8 cellular contexts compared by ENCODE assay signal in genomic region chr5:148733601-148734438, GRCh38.
DNase-seq lines count a peak whose midpoint lies in the region; ATAC-seq, FAIRE-seq and TF ChIP-seq lines count a peak whose summit lies in the region.

No MANE protein-coding gene starts in this region.

- 9% methylated on average over 11 of the region's 11 CpGs for WGBS in K562 (ENCODE audit: insufficient coverage, low coverage, missing lambda C conversion rate)

- no peak for TF ChIP-seq POLR2A in K562 (conservative IDR thresholded peaks at IDR 0.05)

- H3K4me1 ChIP-seq in K562 (replicated peaks in 1 of 2; ENCODE audit: control insufficient read depth in 2 of 2, insufficient read depth in 2 of 2, low read length in 2 of 2) = peaks cover 0 to 21% of the 10 kb centered on the region in 2 experiments; a peak in 3 of 5 replicates

- no peaks in the 10 kb centered on the region for H3K9me1 ChIP-seq in K562 (ENCODE audit: control insufficient read depth, insufficient read depth, low read length)

- H3K4me2 ChIP-seq in K562 (ENCODE audit: insufficient read depth, low read length) = peak overlapping the region; percentile 51; the same call in 1 of the 2 replicates

- no peaks in the 10 kb centered on the region for H4K20me1 ChIP-seq in K562 (replicated peaks; ENCODE audit: control insufficient read depth, insufficient read depth, low read length)

- no peak for TF ChIP-seq EP300 in K562 (IDR thresholded peaks at IDR 0.05; ENCODE audit: low read length)

- H3K36me3 ChIP-seq in K562 (ENCODE audit: control insufficient read depth, insufficient read depth, low read length) = no peaks in the 10 kb centered on the region

- H2AFZ ChIP-seq in K562 (ENCODE audit: low read depth, low read length) = peak overlapping the region; percentile 93

- FAIRE-seq in K562 (lab: Jason Lieb, UNC) = peak; percentile 81

- no peaks in the 10 kb centered on the region for H3K9me3 ChIP-seq in K562 (replicated peaks; ENCODE audit: control insufficient read depth, insufficient read depth, low read depth, low read length)

- peak; percentile 67 for TF ChIP-seq CTCF in GM13977 (IDR thresholded peaks at IDR 0.05; ENCODE audit: extremely low read depth, insufficient read depth, missing control alignments)
- peak; percentile 73 to 83 (median 73) for TF ChIP-seq CTCF in K562 (IDR thresholded peaks at IDR 0.05 in 2 of 3, conservative IDR thresholded peaks at IDR 0.05 in 1 of 3; ENCODE audit: insufficient read depth in 2 of 3, low read depth in 1 of 3, low read length in 3 of 3)

- no TSS peak for BruUV-seq in K562 (replicated peaks; lab: Mats Ljungman, UMichigan)

- H3K9ac ChIP-seq in K562 (ENCODE audit: insufficient read depth in 1 of 2, low read depth in 2 of 2, low read length in 2 of 2) = no peak overlapping the region

- intact Hi-C loops in K562 (cut with micrococcal nuclease) = loop anchor here (1.0 to 10.0 kb wide), 7 partner anchors 264 to 849 kb away; no protein-coding TSS in a partner anchor

- TF ChIP-seq RAD21 in K562 (CRISPR knock-in tag; conservative IDR thresholded peaks at IDR 0.05 in 1 of 2, IDR thresholded peaks at IDR 0.05 in 1 of 2) = peak; percentile 87 to 93

- H3K79me2 ChIP-seq in K562 (ENCODE audit: control insufficient read depth, insufficient read depth, low read length) = no peaks in the 10 kb centered on the region

- ATAC-seq in K562 (peak; percentile 81), HG03095 (IDR thresholded peaks at IDR 0.05; ENCODE audit: unreplicated experiment) (no peak)

- peaks cover 0 to 5% of the 10 kb centered on the region in 2 experiments; a peak in 2 of 5 replicates for H3K27me3 ChIP-seq in K562 (ENCODE audit: control insufficient read depth in 2 of 2, insufficient read depth in 2 of 2, low read length in 2 of 2)

- no peak overlapping the region for H3K27ac ChIP-seq in K562 (ENCODE audit: extremely low read depth, low read depth, low read length)

- no peak overlapping the region for H3K4me3 ChIP-seq in K562

- in situ Hi-C loops in GM13977 (cut with MboI; ENCODE audit: low pct_unique_long_range_greater_than_20kb, low sequenced_read_pairs, unreplicated experiment) (loop anchor here (10.0 to 25.0 kb wide), 2 partner anchors 221 to 528 kb away; partner anchors contain the start of gene AFAP1L1), K562 (cut with MboI) (loop anchor here (5.0 to 10.0 kb wide), 3 partner anchors 231 to 557 kb away; no protein-coding TSS in a partner anchor)

- DNase-seq in A172 (ENCODE audit: low spot score) (peak; percentile 79), GM13977 (ENCODE audit: low spot score) (peak; percentile 12), NCI-H146 (lab: John Stamatoyannopoulos, UW) (peak; percentile 23), T1000 (lab: John Stamatoyannopoulos, UW) (peak; percentile 53), K562 (ENCODE audit: extremely low read depth in 1 of 4, low spot score in 3 of 4) (peak; percentile 44 to 89 (median 48)), iPS DF 4.7 (ENCODE audit: extremely low read depth, low spot score) (peak; percentile 28), smooth muscle cell of the brain vasculature (ENCODE audit: low read depth, low spot score) (peak; percentile 80)

- POLR2A ChIA-PET in K562 (lab: Yijun Ruan, JAX) = interaction anchor here (1.1 kb wide), 1 partner anchor 381 kb away, joined by 4 read pairs; no protein-coding TSS in a partner anchor

- CTCF ChIA-PET in K562 (lab: Yijun Ruan, JAX; ENCODE audit: low intra/inter-chr PET ratio) = interaction anchor here (0.5 to 4.1 kb wide), 10 partner anchors 72 to 555 kb away, joined by 3 to 22 read pairs (median 6); no protein-coding TSS in a partner anchor

TF ChIP-seq in K562, 482 proteins besides CTCF, POLR2A, EP300 and RAD21 (continues in another document):
- TF ChIP-seq STAG1 (CRISPR knock-in tag; IDR thresholded peaks at IDR 0.05; ENCODE audit: borderline replicate concordance) = peak; percentile 67; the same call in 1 of the 2 replicates
- no peak for TF ChIP-seq ARID3B (CRISPR knock-in tag; IDR thresholded peaks at IDR 0.05; ENCODE audit: borderline replicate concordance)
- TF ChIP-seq KLF16 (IDR thresholded peaks at IDR 0.05) = no peak
- TF ChIP-seq ZNF436 (CRISPR knock-in tag; IDR thresholded peaks at IDR 0.05) = 0 out of 2 replicates have a peak, but pooled peaks have one; percentile 6
- TF ChIP-seq U2AF1 (optimal IDR thresholded peaks at IDR 0.05; ENCODE audit: low read depth, low read length) = no peak
- TF ChIP-seq THAP7 (CRISPR knock-in tag; IDR thresholded peaks at IDR 0.05) = no peak
- TF ChIP-seq MTA1 (IDR thresholded peaks at IDR 0.05; ENCODE audit: borderline replicate concordance) = no peak
- TF ChIP-seq IRF9 (tag; IDR thresholded peaks at IDR 0.05) = no peak
- no peak for TF ChIP-seq NKRF (IDR thresholded peaks at IDR 0.05; ENCODE audit: borderline replicate concordance)
- no peak for TF ChIP-seq OTX1 (CRISPR knock-in tag; IDR thresholded peaks at IDR 0.05)
- peak; percentile 73 for TF ChIP-seq DEAF1 (CRISPR knock-in tag; IDR thresholded peaks at IDR 0.05)
- TF ChIP-seq CC2D1A (IDR thresholded peaks at IDR 0.05) = 0 out of 2 replicates have a peak, but pooled peaks have one; percentile 31
- TF ChIP-seq ZBTB5 (IDR thresholded peaks at IDR 0.05) = no peak
- no peak for TF ChIP-seq EGR1 (conservative IDR thresholded peaks at IDR 0.05)

Comparison
In these comparisons a context has a peak if more than half of its experiments do, and no peak if none do; other contexts are left out.
1. DNase-seq: peak in every context shown above with its lines; median percentile 80 in smooth muscle cell of the brain vasculature; 79 in A172; 53 in T1000; 48 in K562; 28 in iPS DF 4.7; 23 in NCI-H146; 12 in GM13977.